Comparison of ENCODE assay signal across 23 cellular contexts in the genomic region with DNA sequence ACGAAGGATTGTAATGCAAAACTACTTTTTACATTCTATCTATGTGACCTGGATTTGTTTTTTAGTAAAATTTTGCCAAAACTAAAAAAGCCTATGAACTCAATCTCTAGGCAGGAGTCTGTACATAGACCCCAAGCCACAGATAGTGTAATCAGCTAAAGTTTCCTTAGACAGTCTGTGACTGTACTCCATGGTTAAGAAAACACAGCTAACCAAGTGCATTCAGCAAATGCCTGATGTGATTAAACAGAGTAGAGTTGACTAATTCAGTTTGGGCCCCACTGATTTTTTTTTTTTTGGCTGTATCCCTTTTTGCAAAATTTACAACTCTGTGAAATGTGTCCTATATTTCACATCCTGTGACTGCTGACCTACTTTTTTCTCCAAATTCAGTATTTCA.
DNase-seq lines count a peak whose midpoint lies in the region; TF ChIP-seq lines count a peak whose summit lies in the region.
"Had no signal": no experiment of that assay in that cellular context is flagged by ENCODE, and none has a peak within 500 bp of the region (broad histone marks: within the 10 kb centered on the region; RNA-seq: fewer than 3 reads in every experiment).

No MANE protein-coding gene starts in this region.

- H3K9me3 Mint-ChIP-seq in activated naive CD4-positive, alpha-beta T cell treated with anti-CD3 and anti-CD28 coated beads, Interleukin-2, amount 10 ng/mL, durations not matched to agents 7 days and 5 days = peaks cover 1% of the 10 kb centered on the region

- H3K4me3 ChIP-seq in brain microvascular endothelial cell (ENCODE audit: low read depth, low read length) (no peak overlapping the region), WERI-Rb-1 (ENCODE audit: low read depth, low read length) (no peak overlapping the region)
- H3K4me3 ChIP-seq: GM12878 had no signal

- no peak overlapping the region for H3K27ac ChIP-seq in brain microvascular endothelial cell
- H3K27ac ChIP-seq in WERI-Rb-1 = no peak overlapping the region
- H3K27ac ChIP-seq: HL-60, KMS-11, RWPE1 had no signal

- no peaks in the 10 kb centered on the region for H3K4me1 Mint-ChIP-seq in activated naive CD4-positive, alpha-beta T cell treated with anti-CD3 and anti-CD28 coated beads, Interleukin-2, amount 10 ng/mL, durations not matched to agents 7 days and 5 days
- H3K4me1 Mint-ChIP-seq: IgD-negative memory B cell had no signal

- H3K4me3 Mint-ChIP-seq in activated naive CD4-positive, alpha-beta T cell treated with anti-CD3 and anti-CD28 coated beads, Interleukin-2, amount 10 ng/mL, durations not matched to agents 7 days and 5 days = no peak overlapping the region
- H3K4me3 Mint-ChIP-seq: CD4-positive, alpha-beta T cell; IgD-negative memory B cell had no signal

- H3K27me3 Mint-ChIP-seq in activated naive CD4-positive, alpha-beta T cell treated with anti-CD3 and anti-CD28 coated beads, Interleukin-2, amount 10 ng/mL, durations not matched to agents 7 days and 5 days = no peaks in the 10 kb centered on the region
- H3K27me3 Mint-ChIP-seq: CD4-positive, alpha-beta T cell; IgD-negative memory B cell had no signal

- no peak overlapping the region for H3K27ac Mint-ChIP-seq in activated naive CD4-positive, alpha-beta T cell treated with anti-CD3 and anti-CD28 coated beads, Interleukin-2, amount 10 ng/mL, durations not matched to agents 7 days and 5 days
- H3K27ac Mint-ChIP-seq: CD4-positive, alpha-beta T cell; IgD-negative memory B cell had no signal

- DNase-seq in HCEC 1CT (peak; percentile 45), brain microvascular endothelial cell (peak; percentile 54), iris pigment epithelial cell (ENCODE audit: low read depth) (peak; percentile 24), WERI-Rb-1 (no peak), NCI-H1092 (lab: John Stamatoyannopoulos, UW) (no peak), NCI-H510A treated with DMSO at 0.1 percent for 48 hours (lab: John Stamatoyannopoulos, UW) (no peak)
- no peak for DNase-seq in activated naive CD4-positive, alpha-beta T cell treated with anti-CD3 and anti-CD28 coated beads, Interleukin-2, amount 10 ng/mL, durations not matched to agents 7 days and 5 days
- DNase-seq: ACHN; CD4-positive, alpha-beta T cell; DMS79; EL; GDM1; MM.1S; NCI-H1694; NCI-H2029 treated with DMSO at 0.1 percent for 48 hours; NCI-H446 treated with DMSO at 0.1 percent for 48 hours; NCI-H526 treated with DMSO at 0.1 percent for 48 hours; SHP77 had no signal

- H3K36me3 Mint-ChIP-seq in activated naive CD4-positive, alpha-beta T cell treated with anti-CD3 and anti-CD28 coated beads, Interleukin-2, amount 10 ng/mL, durations not matched to agents 7 days and 5 days = no peaks in the 10 kb centered on the region
- H3K36me3 Mint-ChIP-seq: IgD-negative memory B cell had no signal

- H3K9me3 ChIP-seq in WERI-Rb-1 (ENCODE audit: severe bottlenecking) = no peaks in the 10 kb centered on the region

- no peak for TF ChIP-seq CTCF in brain microvascular endothelial cell (IDR thresholded peaks at IDR 0.05; ENCODE audit: low read depth, low read length, missing control alignments)
- TF ChIP-seq CTCF in WERI-Rb-1 (IDR thresholded peaks at IDR 0.05; ENCODE audit: low read depth, low read length) = no peak

- H3K36me3 ChIP-seq in brain microvascular endothelial cell (replicated peaks) (no peaks in the 10 kb centered on the region), WERI-Rb-1 (no peaks in the 10 kb centered on the region)

- in situ Hi-C loops in brain microvascular endothelial cell (cut with HindIII; ENCODE audit: low pct_ligation_motif_present, low sequenced_read_pairs) = no loop called here

- CTCF ChIA-PET in activated naive CD4-positive, alpha-beta T cell treated with anti-CD3 and anti-CD28 coated beads, Interleukin-2, amount 10 ng/mL, durations not matched to agents 7 days and 5 days (lab: Charles Lee) = no interaction called here

- H3K27me3 ChIP-seq in brain microvascular endothelial cell (replicated peaks) (no peaks in the 10 kb centered on the region), WERI-Rb-1 (ENCODE audit: insufficient read depth, low read depth, severe bottlenecking) (no peaks in the 10 kb centered on the region)

Comparison
In these comparisons a context has a peak if more than half of its experiments do, and no peak if none do; other contexts are left out.
1. DNase-seq: peak in HCEC 1CT (single experiment), brain microvascular endothelial cell (single experiment) and iris pigment epithelial cell (single experiment); none in WERI-Rb-1 (single experiment), activated naive CD4-positive, alpha-beta T cell treated with anti-CD3 and anti-CD28 coated beads, Interleukin-2, amount 10 ng/mL, durations not matched to agents 7 days and 5 days (single experiment), NCI-H1092 (single experiment) and NCI-H510A treated with DMSO at 0.1 percent for 48 hours (single experiment).